ENCODE assay signal across 13 cellular contexts in the genomic region with DNA sequence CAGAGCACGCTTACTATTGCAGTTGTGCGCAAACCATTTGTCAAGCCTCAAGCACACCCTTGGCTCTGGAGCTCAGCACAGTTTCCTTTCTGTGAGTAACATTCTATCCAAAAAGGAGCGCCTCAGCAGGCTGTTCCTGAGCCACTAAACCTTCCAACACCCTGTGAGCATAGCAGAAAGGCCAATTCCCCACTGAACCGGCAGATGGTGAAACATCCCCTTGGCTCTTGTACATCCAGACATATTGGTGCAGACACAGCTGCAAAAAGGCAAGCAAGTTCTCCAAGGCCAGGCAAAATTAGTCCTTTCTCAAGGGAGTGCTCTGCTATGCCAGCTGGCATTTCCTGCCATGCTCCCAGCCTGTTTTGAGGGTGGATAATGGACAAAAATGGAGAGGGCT. TPM values are rescaled to one million over a fixed set of nuclear protein-coding genes. Genes with fewer than 3 reads are reported as not detected.
DNase-seq lines count a peak whose midpoint lies in the region; ATAC-seq and TF ChIP-seq lines count a peak whose summit lies in the region.
"Had no signal": no experiment of that assay in that cellular context is flagged by ENCODE, and none has a peak within 500 bp of the region (broad histone marks: within the 10 kb centered on the region; RNA-seq: fewer than 3 reads in every experiment).

No MANE protein-coding gene starts in this region.

- DNase-seq in NCI-H82 (lab: John Stamatoyannopoulos, UW): peak; percentile 48
- no peak for DNase-seq in NCI-H82 treated with DMSO at 0.1 percent for 48 hours (lab: John Stamatoyannopoulos, UW; ENCODE audit: unreplicated experiment)
- DNase-seq in brain microvascular endothelial cell: no peak
- peak; percentile 57 to 62 (median 62) for DNase-seq in right cardiac atrium
- peak; percentile 6 for DNase-seq in thoracic aorta (ENCODE audit: low spot score)
- DNase-seq in erythroblast (lab: John Stamatoyannopoulos, UW): no peak
- DNase-seq in activated CD4-positive, CD25-positive, alpha-beta regulatory T cell (lab: John Stamatoyannopoulos, UW): no peak
- DNase-seq: activated B cell treated with CpG ODN at 0.5 μM for 24 hours; activated effector memory CD4-positive, alpha-beta T cell treated with Interleukin-2 at 50 U/mL for 16 hours; left colon; NCI-H1092 had no signal

- TF ChIP-seq POLR2A in erythroblast (IDR thresholded peaks at IDR 0.05; ENCODE audit: low read length): no peak

- intact Hi-C loops in right cardiac atrium (cut with DNase I): loop anchor here in 1 of 4 donors (5.0 to 10.0 kb wide), 2 partner anchors 208 to 215 kb away; no protein-coding TSS in a partner anchor

- in situ Hi-C loops in brain microvascular endothelial cell (cut with HindIII; ENCODE audit: low pct_ligation_motif_present, low sequenced_read_pairs): no loop called here

- peak; percentile 6 for TF ChIP-seq CTCF in brain microvascular endothelial cell (IDR thresholded peaks at IDR 0.05; ENCODE audit: low read depth, low read length, missing control alignments)
- peak; percentile 39 for TF ChIP-seq CTCF in thoracic aorta (IDR thresholded peaks at IDR 0.05)

- H3K36me3 ChIP-seq in brain microvascular endothelial cell (replicated peaks) (no peaks in the 10 kb centered on the region), thoracic aorta (no peaks in the 10 kb centered on the region)

- peak; percentile 86 to 92 for ATAC-seq in right cardiac atrium
- peak; percentile 89 for ATAC-seq in thoracic aorta (ENCODE audit: insufficient number of reproducible peaks, low FRiP score, low read depth)
- ATAC-seq in activated CD4-positive, CD25-positive, alpha-beta regulatory T cell treated with anti-CD3 and anti-CD28 coated beads, Interleukin-2, amount 50 U/mL, for 24 hours: no peak
- ATAC-seq: left colon, Panc1 had no signal

- 72% methylated on average over 4 of the region's 4 CpGs for WGBS in right cardiac atrium

- H3K4me3 ChIP-seq in brain microvascular endothelial cell (ENCODE audit: low read depth, low read length) (no peak overlapping the region), right cardiac atrium (ENCODE audit: low read length) (no peak overlapping the region), thoracic aorta (no peak overlapping the region)

- H3K9me3 ChIP-seq in right cardiac atrium (ENCODE audit: control insufficient read depth, low read length) (no peaks in the 10 kb centered on the region), thoracic aorta (no peaks in the 10 kb centered on the region)

- H3K4me1 ChIP-seq in right cardiac atrium (ENCODE audit: control insufficient read depth, insufficient read depth, low read length): peaks cover 2% of the 10 kb centered on the region
- H3K4me1 ChIP-seq in thoracic aorta (ENCODE audit: control insufficient read depth in 1 of 2, low read depth in 2 of 2): peaks cover 11 to 56% of the 10 kb centered on the region in 2 donors

- H3K27ac ChIP-seq in brain microvascular endothelial cell (no peak overlapping the region), right cardiac atrium (ENCODE audit: low read length) (no peak overlapping the region), thoracic aorta (peak overlapping the region; percentile 13 to 53)

- H3K27me3 ChIP-seq in brain microvascular endothelial cell (replicated peaks) (no peaks in the 10 kb centered on the region), right cardiac atrium (ENCODE audit: control insufficient read depth, insufficient read depth) (no peaks in the 10 kb centered on the region), thoracic aorta (replicated peaks; ENCODE audit: insufficient read depth) (no peaks in the 10 kb centered on the region)

RNA-seq across cellular contexts. Expression of a gene that starts 44.1 kb away (rescaled TPM):
- total RNA-seq in right cardiac atrium: 10 to 100 TPM; 26.4 to 66.9 (median 42.4) TPM
- 12.1 TPM for polyA plus RNA-seq in right cardiac atrium
- 100 to 1,000 TPM in 1 of 2 donors, 10 to 100 TPM in 1; 69.7 to 218 TPM for total RNA-seq in thoracic aorta

Comparison
In these comparisons a context has a peak if more than half of its experiments do, and no peak if none do; other contexts are left out.
1. DNase-seq: peak in NCI-H82 (single experiment), right cardiac atrium (3 of 3) and thoracic aorta (single experiment); none in NCI-H82 treated with DMSO at 0.1 percent for 48 hours (single experiment), brain microvascular endothelial cell (single experiment), erythroblast (0 of 2) and activated CD4-positive, CD25-positive, alpha-beta regulatory T cell (0 of 4).
2. H3K27ac ChIP-seq: peak in thoracic aorta (2 of 2); none in brain microvascular endothelial cell (single experiment) and right cardiac atrium (single experiment).
3. ATAC-seq: peak in right cardiac atrium (2 of 2) and thoracic aorta (single experiment); none in activated CD4-positive, CD25-positive, alpha-beta regulatory T cell treated with anti-CD3 and anti-CD28 coated beads, Interleukin-2, amount 50 U/mL, for 24 hours (0 of 2).